In genomic region chr3:134359121-134360010, GRCh38 we compare ENCODE assay signal across 1 cellular context.
TF ChIP-seq lines count a peak whose summit lies in the region.

No MANE protein-coding gene starts in this region.

TF ChIP-seq in SK-N-SH, 30 proteins besides CTCF, POLR2A, EP300 and RAD21 (continued from another document):
- TF ChIP-seq REST (IDR thresholded peaks at IDR 0.05; ENCODE audit: low read depth, low read length) (no peak), SMC3 (IDR thresholded peaks at IDR 0.05; ENCODE audit: low read depth, low read length) (no peak), EZH2phosphoT487 (IDR thresholded peaks at IDR 0.05; ENCODE audit: borderline replicate concordance, low read depth) (no peak), JUND (IDR thresholded peaks at IDR 0.05) (no peak), FOSL2 (IDR thresholded peaks at IDR 0.05; ENCODE audit: borderline replicate concordance, low read depth) (no peak), YY1 (IDR thresholded peaks at IDR 0.05; ENCODE audit: low read depth) (no peak), ZBTB33 (IDR thresholded peaks at IDR 0.05; ENCODE audit: borderline replicate concordance, low read depth) (no peak), USF2 (IDR thresholded peaks at IDR 0.05; ENCODE audit: borderline replicate concordance, low read depth, low read length) (no peak)
